ENCODE assay signal across 15 cellular contexts in genomic region chr13:114015111-114015551, GRCh38. TPM values are rescaled to one million over a fixed set of nuclear protein-coding genes. Genes with fewer than 3 reads are reported as not detected.
DNase-seq lines count a peak whose midpoint lies in the region; ATAC-seq and TF ChIP-seq lines count a peak whose summit lies in the region.
"Had no signal": no experiment of that assay in that cellular context is flagged by ENCODE, and none has a peak within 500 bp of the region (broad histone marks: within the 10 kb centered on the region; RNA-seq: fewer than 3 reads in every experiment).

No MANE protein-coding gene starts in this region.

- no peak overlapping the region for H2BK5ac ChIP-seq in IMR-90 (ENCODE audit: low read depth, low read length, poor library complexity, severe bottlenecking)

- H3K79me2 ChIP-seq in PC-3 (ENCODE audit: low read length): no peaks in the 10 kb centered on the region

- no peaks in the 10 kb centered on the region for H3K27me3 ChIP-seq in IMR-90 (ENCODE audit: control insufficient read depth, insufficient read depth, low read length)
- H3K27me3 ChIP-seq in PC-3 (ENCODE audit: low read length): no peaks in the 10 kb centered on the region
- no peaks in the 10 kb centered on the region for H3K27me3 ChIP-seq in gastroesophageal sphincter
- H3K27me3 ChIP-seq in stomach: no peaks in the 10 kb centered on the region
- H3K27me3 ChIP-seq: heart left ventricle, sigmoid colon had no signal

- H2AFZ ChIP-seq in IMR-90 (replicated peaks; ENCODE audit: low read length, poor library complexity): peak overlapping the region; percentile 8
- H2AFZ ChIP-seq in PC-3 (ENCODE audit: low read length): peak overlapping the region; percentile 48; the same call in 1 of the 2 replicates

- dilution Hi-C loops in IMR-90 (cut with HindIII; ENCODE audit: low sequenced_read_pairs, unreplicated experiment): no loop called here

- peaks cover 5% of the 10 kb centered on the region for H3K9me1 ChIP-seq in IMR-90 (ENCODE audit: insufficient read depth, low read length)

- H3K4me2 ChIP-seq in IMR-90 (ENCODE audit: low read depth, low read length): no peak overlapping the region
- H3K4me2 ChIP-seq in PC-3 (ENCODE audit: low read length): peak overlapping the region; percentile 59

- CTCF ChIA-PET in IMR-90 (lab: Yijun Ruan, JAX) (no interaction called here), PC-3 (lab: Charles Lee) (no interaction called here)

- DNase-seq in IMR-90 (no peak), PC-3 (no peak), stomach (peak; percentile 58), 8988T (no peak), NCI-H748 (lab: John Stamatoyannopoulos, UW; ENCODE audit: unreplicated experiment) (no peak)
- DNase-seq: activated CD4-positive, alpha-beta T cell treated with anti-CD3 and anti-CD28 coated beads, Interleukin-2, amount 50 U/mL, for 1 hour; caudate nucleus; CD4-positive, CD25-positive, alpha-beta regulatory T cell; DMS79 treated with DMSO at 0.1 percent for 48 hours; NCI-H1417 treated with DMSO at 0.1 percent for 48 hours; sigmoid colon had no signal

- intact Hi-C loops in IMR-90 (cut with micrococcal nuclease): no loop called here
- intact Hi-C loops in PC-3 (cut with micrococcal nuclease): loop anchor here (1.0 kb wide), 2 partner anchors 64 to 211 kb away; no protein-coding TSS in a partner anchor
- intact Hi-C loops in stomach (cut with DNase I; ENCODE audit: low total_unique reads): no loop called here

- H3K79me1 ChIP-seq in IMR-90 (ENCODE audit: low read depth in 1 of 2, low read length in 2 of 2): peaks cover 20 to 56% of the 10 kb centered on the region in 2 experiments

- no peak for TF ChIP-seq EP300 in gastroesophageal sphincter (IDR thresholded peaks at IDR 0.05)
- no peak for TF ChIP-seq EP300 in stomach (IDR thresholded peaks at IDR 0.05)

- peaks cover 77% of the 10 kb centered on the region for H3K36me3 ChIP-seq in IMR-90 (ENCODE audit: control insufficient read depth, insufficient read depth, low read length)
- H3K36me3 ChIP-seq in PC-3 (ENCODE audit: low read depth, low read length): no peaks in the 10 kb centered on the region
- peaks cover 0 to 86% of the 10 kb centered on the region in 2 donors for H3K36me3 ChIP-seq in gastroesophageal sphincter
- H3K36me3 ChIP-seq in stomach: peaks cover 26 to 85% (median 82%) of the 10 kb centered on the region in 4 donors

- BruUV-seq in IMR-90 (replicated peaks; lab: Mats Ljungman, UMichigan) (no TSS peak), PC-3 (replicated peaks; lab: Mats Ljungman, UMichigan) (TSS peak; percentile 42)

- H3K27ac ChIP-seq in IMR-90 (ENCODE audit: insufficient read depth, low read length) (no peak overlapping the region), PC-3 (ENCODE audit: low read length) (peak overlapping the region; percentile 52), gastroesophageal sphincter (peak overlapping the region in 2 of 4 donors; percentile 1 to 11), stomach (peak overlapping the region in 3 of 5 donors; percentile 45 to 56 (median 52))

- no peak overlapping the region for H3K4me3 ChIP-seq in IMR-90 (ENCODE audit: insufficient read depth, low read depth, low read length)
- H3K4me3 ChIP-seq in PC-3 (ENCODE audit: low read length): no peak overlapping the region
- H3K4me3 ChIP-seq in gastroesophageal sphincter: no peak overlapping the region
- peak overlapping the region in 1 of 4 donors; percentile 11 for H3K4me3 ChIP-seq in stomach
- H3K4me3 ChIP-seq: heart left ventricle, sigmoid colon had no signal

- no peak overlapping the region for H2BK15ac ChIP-seq in IMR-90 (ENCODE audit: low read depth, low read length)

- H2AK9ac ChIP-seq in IMR-90 (replicated peaks; ENCODE audit: low read depth, low read length, poor library complexity): peak overlapping the region; percentile 37

- no peak for TF ChIP-seq POLR2A in IMR-90 (IDR thresholded peaks at IDR 0.05; ENCODE audit: low read depth, low read length)
- TF ChIP-seq POLR2A in gastroesophageal sphincter (IDR thresholded peaks at IDR 0.05): no peak
- TF ChIP-seq POLR2A in stomach (IDR thresholded peaks at IDR 0.05): no peak

- H3K9me3 ChIP-seq in IMR-90 (ENCODE audit: control insufficient read depth, insufficient read depth, low read length) (no peaks in the 10 kb centered on the region), PC-3 (ENCODE audit: low read length) (no peaks in the 10 kb centered on the region), gastroesophageal sphincter (no peaks in the 10 kb centered on the region), stomach (no peaks in the 10 kb centered on the region)
- H3K9me3 ChIP-seq: heart left ventricle, sigmoid colon had no signal

- H3K4ac ChIP-seq in IMR-90 (ENCODE audit: low read depth, low read length): no peak overlapping the region

- H3F3A ChIP-seq in PC-3 (ENCODE audit: low read length, unreplicated experiment): no peaks in the 10 kb centered on the region

- no peak for TF ChIP-seq RAD21 in IMR-90 (IDR thresholded peaks at IDR 0.05; ENCODE audit: low read length)

- POLR2A ChIA-PET in IMR-90 (lab: Charles Lee; ENCODE audit: unreplicated experiment) (no interaction called here), PC-3 (lab: Charles Lee; ENCODE audit: unreplicated experiment) (interaction anchor here (0.6 kb wide), 1 partner anchor 91 kb away, joined by 3 read pairs; no protein-coding TSS in a partner anchor)

- no peak overlapping the region for H3K23ac ChIP-seq in IMR-90 (ENCODE audit: low read depth, low read length)

- H3K9me2 ChIP-seq in PC-3 (replicated peaks; ENCODE audit: low read length): no peaks in the 10 kb centered on the region

- no peak overlapping the region for H2BK20ac ChIP-seq in IMR-90 (ENCODE audit: low read depth, low read length)

- no peaks in the 10 kb centered on the region for H3K4me1 ChIP-seq in IMR-90 (ENCODE audit: control insufficient read depth, insufficient read depth, low read length)
- H3K4me1 ChIP-seq in PC-3 (ENCODE audit: insufficient read depth, low read length): peaks cover 6% of the 10 kb centered on the region; the same call in 1 of the 2 replicates
- no peaks in the 10 kb centered on the region for H3K4me1 ChIP-seq in gastroesophageal sphincter
- H3K4me1 ChIP-seq in stomach: peaks cover 0 to 13% (median 6%) of the 10 kb centered on the region in 4 donors
- H3K4me1 ChIP-seq: sigmoid colon had no signal

- peaks cover 15% of the 10 kb centered on the region for H4K20me1 ChIP-seq in IMR-90 (ENCODE audit: insufficient read depth, low read length)
- no peaks in the 10 kb centered on the region for H4K20me1 ChIP-seq in PC-3 (ENCODE audit: low read length)

- no peak overlapping the region for H2AK5ac ChIP-seq in IMR-90 (ENCODE audit: low read depth, low read length)

- H4K91ac ChIP-seq in IMR-90 (ENCODE audit: insufficient read depth, low read depth, low read length): no peak overlapping the region

- no peak for TF ChIP-seq CTCF in IMR-90 (conservative IDR thresholded peaks at IDR 0.05; ENCODE audit: low read depth, low read length)
- no peak for TF ChIP-seq CTCF in PC-3 (conservative IDR thresholded peaks at IDR 0.05; ENCODE audit: low read depth, low read length)
- no peak for TF ChIP-seq CTCF in gastroesophageal sphincter (IDR thresholded peaks at IDR 0.05)
- no peak for TF ChIP-seq CTCF in stomach (IDR thresholded peaks at IDR 0.05)

- ATAC-seq in IMR-90 (ENCODE audit: low read depth) (no peak), PC-3 (peak; percentile 50), gastroesophageal sphincter (peak; percentile 10), GM21576 (IDR thresholded peaks at IDR 0.05; ENCODE audit: unreplicated experiment) (no peak)
- ATAC-seq: HCT116 had no signal

- 94% methylated on average over 20 of the region's 27 CpGs; no CpG with 5 or more reads in 1 of the 2 experiments for WGBS in IMR-90 (ENCODE audit: extremely low coverage in 2 of 2, insufficient read length in 1 of 2), 2 experiments
- WGBS in gastroesophageal sphincter (ENCODE audit: low coverage in 1 of 2), 2 donors: 98% methylated on average over 8 of the region's 27 CpGs; no CpG with 5 or more reads in 1 of the 2 donors
- 61 to 79% (median 72%) methylated on average over 25 to 27 of the region's 27 CpGs for WGBS in stomach, 5 donors

- no peak overlapping the region for H3K14ac ChIP-seq in IMR-90 (replicated peaks; ENCODE audit: low read depth, low read length)

- no peak overlapping the region for H4K5ac ChIP-seq in IMR-90 (ENCODE audit: low read depth, low read length)

- in situ Hi-C loops in IMR-90 (cut with MboI; ENCODE audit: low sequenced_read_pairs): no loop called here

- H3K9ac ChIP-seq in IMR-90 (ENCODE audit: low read depth, low read length) (no peak overlapping the region), PC-3 (ENCODE audit: low read length) (peak overlapping the region; percentile 28; the same call in 1 of the 2 replicates)

- no peak overlapping the region for H2BK120ac ChIP-seq in IMR-90 (ENCODE audit: low read depth, low read length)

- H4K8ac ChIP-seq in IMR-90 (ENCODE audit: low read depth in 2 of 2, low read length in 2 of 2): no peak overlapping the region

- no peak overlapping the region for H3K56ac ChIP-seq in IMR-90 (ENCODE audit: extremely low read depth, insufficient read depth, low read length)

- no peak overlapping the region for H3K18ac ChIP-seq in IMR-90 (ENCODE audit: low read depth, low read length)

TF ChIP-seq in IMR-90, 13 proteins besides CTCF, POLR2A, EP300 and RAD21:
- no peak for TF ChIP-seq CHD1 (IDR thresholded peaks at IDR 0.05; ENCODE audit: low read depth, low read length)

RNA-seq across cellular contexts. Expression of gene C13orf46, which starts 41.3 kb away (rescaled TPM):
- total RNA-seq in IMR-90 (2012; rRNA removed) (under 0.01 TPM in 2 replicates), PC-3 (2014; rRNA removed) (0.07 and 0.23 TPM in 2 replicates), gastroesophageal sphincter (1 to 10 TPM in 2 of 4 donors, under 1 TPM in 1, not detected in 1; 0.31 to 6.6 (median 5.9) TPM), stomach (10 to 100 TPM in 2 of 5 donors, 1 to 10 TPM in 1, under 1 TPM in 1, not detected in 1; 0.58 to 32.6 (median 12.0) TPM)
- polyA plus RNA-seq in IMR-90 (2012; rRNA removed) (2.1 and 2.5 TPM in 2 replicates), stomach (10 to 100 TPM in 1 of 3 donors, 1 to 10 TPM in 1, under 1 TPM in 1; 0.95 to 17.6 (median 8.7) TPM)
- polyA plus RNA-seq in IMR-90 (2012; cell fraction: cytosol; rRNA removed): 1.7 and 1.8 TPM in 2 replicates
- 8.9 and 10.0 TPM in 2 replicates for polyA plus RNA-seq in IMR-90 (2012; cell fraction: nucleus; rRNA removed; ENCODE audit: low replicate concordance)

Comparison
In these comparisons a context has a peak if more than half of its experiments do, and no peak if none do; other contexts are left out.
1. ATAC-seq: peak in PC-3 (single experiment) and gastroesophageal sphincter (single experiment); none in IMR-90 (single experiment) and GM21576 (single experiment).